ENCODE assay signal across 17 cellular contexts in genomic region chr14:101178184-101179072, GRCh38.
DNase-seq lines count a peak whose midpoint lies in the region; TF ChIP-seq lines count a peak whose summit lies in the region.
"Had no signal": no experiment of that assay in that cellular context is flagged by ENCODE, and none has a peak within 500 bp of the region (broad histone marks: within the 10 kb centered on the region; RNA-seq: fewer than 3 reads in every experiment).

No MANE protein-coding gene starts in this region.

- H3K4me1 ChIP-seq in mesendoderm (ENCODE audit: control insufficient read depth, low read depth, low read length) (no peaks in the 10 kb centered on the region), osteoblast (ENCODE audit: insufficient read depth, low read length) (no peaks in the 10 kb centered on the region)

- no peak overlapping the region for H3K4me2 ChIP-seq in mesendoderm (ENCODE audit: low read length)
- H3K4me2 ChIP-seq in osteoblast (ENCODE audit: insufficient read depth, low read length): no peak overlapping the region
- H3K4me2 ChIP-seq: BLaER1 had no signal

- no peak overlapping the region for H3K4me3 Mint-ChIP-seq in chondrocyte (ENCODE audit: unreplicated experiment)
- H3K4me3 Mint-ChIP-seq: CD8-positive, alpha-beta memory T cell had no signal

- H3K9ac ChIP-seq in mesendoderm (ENCODE audit: low read length): no peak overlapping the region
- H3K9ac ChIP-seq: BLaER1 had no signal

- no peak overlapping the region for H2BK15ac ChIP-seq in mesendoderm (replicated peaks; ENCODE audit: low read depth)

- no peak overlapping the region for H2BK120ac ChIP-seq in mesendoderm (ENCODE audit: low read depth, low read length)

- H3K4me3 ChIP-seq in mesendoderm (ENCODE audit: low read length) (no peak overlapping the region), osteoblast (ENCODE audit: insufficient read depth, low read length) (no peak overlapping the region), MG63 (no peak overlapping the region)
- H3K4me3 ChIP-seq: BLaER1 had no signal

- H3K27ac ChIP-seq in mesendoderm (ENCODE audit: low read depth, low read length) (no peak overlapping the region), osteoblast (ENCODE audit: low read depth, low read length) (no peak overlapping the region)
- H3K27ac ChIP-seq: BLaER1, RWPE1 had no signal

- H3K9me3 ChIP-seq in osteoblast (ENCODE audit: low read depth, low read length) (no peaks in the 10 kb centered on the region), MG63 (no peaks in the 10 kb centered on the region)

- H2AFZ ChIP-seq in osteoblast (ENCODE audit: low read length): no peak overlapping the region

- no peaks in the 10 kb centered on the region for H3K27me3 ChIP-seq in mesendoderm (ENCODE audit: insufficient read depth, low read length, poor library complexity)
- no peaks in the 10 kb centered on the region for H3K27me3 ChIP-seq in osteoblast (ENCODE audit: insufficient read depth, low read length)
- no peaks in the 10 kb centered on the region for H3K27me3 ChIP-seq in MG63
- H3K27me3 ChIP-seq: BLaER1 had no signal

- no CpG with 5 or more reads among the region's 22 CpGs for WGBS in mesendoderm (ENCODE audit: extremely low coverage, insufficient coverage, low lambda C conversion rate)

- H2AK5ac ChIP-seq in mesendoderm (ENCODE audit: low read length): peak overlapping the region; percentile 69

- peaks cover 14% of the 10 kb centered on the region for H3K9me3 Mint-ChIP-seq in chondrocyte (ENCODE audit: low read depth)

- H4K8ac ChIP-seq in mesendoderm (ENCODE audit: low read depth, low read length): no peak overlapping the region

- no peak overlapping the region for H2BK5ac ChIP-seq in mesendoderm (ENCODE audit: low read length)

- H3K79me2 ChIP-seq in mesendoderm (ENCODE audit: control insufficient read depth, insufficient read depth, low read length): no peaks in the 10 kb centered on the region
- no peaks in the 10 kb centered on the region for H3K79me2 ChIP-seq in osteoblast (ENCODE audit: insufficient read depth, low read length)

- no peak overlapping the region for H3K23ac ChIP-seq in mesendoderm (ENCODE audit: low read length)

- no peaks in the 10 kb centered on the region for H4K20me1 ChIP-seq in osteoblast (ENCODE audit: insufficient read depth, low read length)
- H4K20me1 ChIP-seq: BLaER1 had no signal

- DNase-seq in GM13977 (ENCODE audit: low spot score): peak; percentile 6
- DNase-seq in chondrocyte (ENCODE audit: low spot score): peak; percentile 44
- DNase-seq in mesendoderm: no peak
- DNase-seq in osteoblast (ENCODE audit: insufficient read length, low spot score, missing footprints): peak; percentile 59
- DNase-seq in stimulated activated CD4-positive, alpha-beta T cell treated with anti-CD3 and anti-CD28 coated beads, Interleukin-2, amount 100 ng/mL, for 24 hours: no peak
- no peak for DNase-seq in C1 segment of cervical spinal cord (lab: John Stamatoyannopoulos, UW)
- no peak for DNase-seq in NCI-H226
- no peak for DNase-seq in MG63
- DNase-seq: CD8-positive, alpha-beta memory T cell; KG1; NCI-H1417 treated with DMSO at 0.1 percent for 48 hours; NCI-H187 treated with DMSO at 0.1 percent for 48 hours; NCI-H526; PC-3; SIG-M5 had no signal

- H3K36me3 ChIP-seq in mesendoderm (ENCODE audit: control insufficient read depth, insufficient read depth, low read length) (no peaks in the 10 kb centered on the region), osteoblast (ENCODE audit: insufficient read depth, low read length) (no peaks in the 10 kb centered on the region), MG63 (no peaks in the 10 kb centered on the region)
- H3K36me3 ChIP-seq: BLaER1 had no signal

- no peaks in the 10 kb centered on the region for H3K27me3 Mint-ChIP-seq in chondrocyte (ENCODE audit: low read depth)

- no peaks in the 10 kb centered on the region for H3K4me1 Mint-ChIP-seq in chondrocyte (ENCODE audit: low read depth)
- H3K4me1 Mint-ChIP-seq: CD8-positive, alpha-beta memory T cell had no signal

- no peak overlapping the region for H3K18ac ChIP-seq in mesendoderm (ENCODE audit: low read length)

- TF ChIP-seq CTCF in GM13977 (IDR thresholded peaks at IDR 0.05; ENCODE audit: extremely low read depth, insufficient read depth, missing control alignments) (no peak), chondrocyte (IDR thresholded peaks at IDR 0.05) (no peak), osteoblast (IDR thresholded peaks at IDR 0.05; ENCODE audit: extremely low read depth, low read depth, low read length) (no peak)

- no peak overlapping the region for H3K4ac ChIP-seq in mesendoderm (ENCODE audit: low read depth, low read length)

- no peak overlapping the region for H3K56ac ChIP-seq in mesendoderm (ENCODE audit: low read length)

- peaks cover 2% of the 10 kb centered on the region for H3K36me3 Mint-ChIP-seq in chondrocyte (ENCODE audit: low read depth)
- H3K36me3 Mint-ChIP-seq: CD8-positive, alpha-beta memory T cell had no signal

- no peaks in the 10 kb centered on the region for H3K79me1 ChIP-seq in mesendoderm (ENCODE audit: low read length)

- in situ Hi-C loops in GM13977 (cut with MboI; ENCODE audit: low pct_unique_long_range_greater_than_20kb, low sequenced_read_pairs, unreplicated experiment): no loop called here

- no peak overlapping the region for H4K5ac ChIP-seq in mesendoderm (ENCODE audit: low read length)

- H3K27ac Mint-ChIP-seq in chondrocyte (ENCODE audit: unreplicated experiment): no peak overlapping the region
- H3K27ac Mint-ChIP-seq: CD8-positive, alpha-beta memory T cell had no signal

Comparison
In these comparisons a context has a peak if more than half of its experiments do, and no peak if none do; other contexts are left out.
1. DNase-seq: peak in GM13977 (single experiment), chondrocyte (single experiment) and osteoblast (single experiment); none in mesendoderm (single experiment), stimulated activated CD4-positive, alpha-beta T cell treated with anti-CD3 and anti-CD28 coated beads, Interleukin-2, amount 100 ng/mL, for 24 hours (0 of 2), C1 segment of cervical spinal cord (0 of 14), NCI-H226 (single experiment) and MG63 (single experiment).